Comparison of ENCODE assay signal across 8 cellular contexts in the genomic region with DNA sequence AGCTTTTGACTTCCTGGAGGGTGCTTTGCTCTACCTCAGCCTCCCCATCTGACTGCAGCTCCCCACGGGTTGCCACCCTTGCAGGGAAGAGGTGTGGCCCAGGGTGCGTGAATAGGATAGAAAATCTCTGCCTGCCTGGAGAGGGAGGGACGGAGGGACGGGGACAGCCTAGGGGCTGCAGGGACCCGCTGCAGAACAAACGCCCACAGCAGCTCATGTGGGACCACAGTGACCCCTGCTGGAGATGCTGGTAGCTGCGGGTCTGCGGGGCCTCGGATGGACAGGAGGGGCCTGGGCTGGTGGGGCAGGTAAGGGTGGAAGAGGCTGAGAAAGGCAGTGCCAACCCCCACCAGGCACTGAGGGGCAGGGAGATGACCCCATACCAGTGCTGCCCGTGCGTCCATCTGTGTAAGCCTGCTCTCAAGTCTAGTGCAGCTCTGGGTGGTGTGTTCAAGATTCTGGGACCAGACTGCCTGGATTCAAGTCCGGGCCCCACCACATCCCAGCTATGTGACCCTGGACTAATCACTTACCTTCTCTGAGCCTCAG. TPM values are rescaled to one million over a fixed set of nuclear protein-coding genes. Genes with fewer than 3 reads are reported as not detected.
A peak's percentile ranks its signal among the peaks of the same experiment; 100 is the strongest.
DNase-seq lines count a peak whose midpoint lies in the region; TF ChIP-seq lines count a peak whose summit lies in the region.

No MANE protein-coding gene starts in this region.

- POLR2A ChIA-PET in CD8-positive, alpha-beta memory T cell (lab: Charles Lee) = no interaction called here

- H3K9me3 Mint-ChIP-seq in CD8-positive, alpha-beta memory T cell = no peaks in the 10 kb centered on the region

- no peak overlapping the region for H3K4me3 ChIP-seq in CD8-positive, alpha-beta memory T cell (ENCODE audit: low read length)
- H3K4me3 ChIP-seq in HL-60 (replicated peaks; ENCODE audit: insufficient read depth, low read length) (no peak overlapping the region), foreskin fibroblast (ENCODE audit: low read depth in 1 of 2, low read length in 2 of 2) (peak overlapping the region in 1 of 2 donors; percentile 24), thyroid gland (replicated peaks in 1 of 3) (no peak overlapping the region)

- no peaks in the 10 kb centered on the region for H3K36me3 ChIP-seq in CD8-positive, alpha-beta memory T cell (ENCODE audit: insufficient read depth, low read length)
- H3K36me3 ChIP-seq in thyroid gland = no peaks in the 10 kb centered on the region

- TF ChIP-seq CTCF in HL-60 (IDR thresholded peaks at IDR 0.05; ENCODE audit: insufficient read depth, low read length) (peak; percentile 90), foreskin fibroblast (IDR thresholded peaks at IDR 0.05; ENCODE audit: low read depth, low read length) (peak; percentile 96), thyroid gland (IDR thresholded peaks at IDR 0.05) (peak; percentile 56 to 83 (median 72))

- no peaks in the 10 kb centered on the region for H3K4me1 ChIP-seq in CD8-positive, alpha-beta memory T cell (ENCODE audit: insufficient read depth, low read length)
- peaks cover 0 to 3% of the 10 kb centered on the region in 2 donors for H3K4me1 ChIP-seq in thyroid gland

- no peak overlapping the region for H3K4me3 Mint-ChIP-seq in CD8-positive, alpha-beta memory T cell

- no peak for TF ChIP-seq POLR2A in thyroid gland (IDR thresholded peaks at IDR 0.05)

- no peaks in the 10 kb centered on the region for H3K9me3 ChIP-seq in CD8-positive, alpha-beta memory T cell (ENCODE audit: low read length)
- H3K9me3 ChIP-seq in thyroid gland = no peaks in the 10 kb centered on the region

- no peaks in the 10 kb centered on the region for H3K36me3 Mint-ChIP-seq in CD8-positive, alpha-beta memory T cell

- WGBS in thyroid gland, 2 donors = 11 to 12% methylated on average over 12 of the region's 12 CpGs

- intact Hi-C loops in thyroid gland (cut with DNase I) = no loop called here

- CTCF ChIA-PET in CD8-positive, alpha-beta memory T cell (lab: Charles Lee) = interaction anchor here (0.6 to 4.4 kb wide), 21 partner anchors 8 to 168 kb away, joined by 3 to 33 read pairs (median 4); no protein-coding TSS in a partner anchor

- H3K27ac ChIP-seq in CD8-positive, alpha-beta memory T cell (ENCODE audit: low read depth, low read length) = no peak overlapping the region
- H3K27ac ChIP-seq in HL-60 (replicated peaks) = no peak overlapping the region
- H3K27ac ChIP-seq in thyroid gland = no peak overlapping the region

- H3K4me1 Mint-ChIP-seq in CD8-positive, alpha-beta memory T cell = peaks cover 2 to 4% (median 4%) of the 10 kb centered on the region in 3 donors

- H3K27me3 Mint-ChIP-seq in CD8-positive, alpha-beta memory T cell = peaks cover 3 to 4% of the 10 kb centered on the region in 2 donors

- H3K27ac Mint-ChIP-seq in CD8-positive, alpha-beta memory T cell = no peak overlapping the region

- H3K27me3 ChIP-seq in CD8-positive, alpha-beta memory T cell (ENCODE audit: insufficient read depth, low read length, poor library complexity, severe bottlenecking) = no peaks in the 10 kb centered on the region
- H3K27me3 ChIP-seq in HL-60 (ENCODE audit: insufficient read depth, poor library complexity, severe bottlenecking) (no peaks in the 10 kb centered on the region), thyroid gland (no peaks in the 10 kb centered on the region)

- DNase-seq in CD8-positive, alpha-beta memory T cell = peak; percentile 35 to 66 (median 44)
- DNase-seq in HL-60 (ENCODE audit: low read depth in 1 of 2, low spot score in 1 of 2) (peak in 1 of 2 experiments; percentile 68), RKO (ENCODE audit: low spot score) (peak; percentile 52), foreskin fibroblast (peak; percentile 41 to 82), occipital lobe (lab: John Stamatoyannopoulos, UW) (peak; percentile 35), thyroid gland (peak; percentile 54 to 58), putamen (ENCODE audit: low spot score) (no peak)
- DNase-seq in activated T-helper 1 cell treated with anti-CD3 and anti-CD28 coated beads, Interleukin-2, amount 50 U/mL, for 16 hours (ENCODE audit: low read depth in 1 of 2, low spot score in 1 of 2) = peak; percentile 37 to 52

RNA-seq across cellular contexts. Expression of gene KIAA1755, which starts 39.4 kb away (rescaled TPM):
- not detected for total RNA-seq in CD8-positive, alpha-beta memory T cell
- not detected for polyA plus RNA-seq in CD8-positive, alpha-beta memory T cell
- 0.94 TPM for total RNA-seq in occipital lobe
- 1 to 10 TPM; 1.0 to 5.5 (median 1.7) TPM for total RNA-seq in thyroid gland

RNA-seq across cellular contexts. Expression of gene TGM2, which starts 56.0 kb away (rescaled TPM):
- total RNA-seq in CD8-positive, alpha-beta memory T cell = not detected
- polyA plus RNA-seq in CD8-positive, alpha-beta memory T cell = not detected
- total RNA-seq in occipital lobe (3.7 TPM), thyroid gland (100 to 1,000 TPM in 1 of 4 donors, 10 to 100 TPM in 3; 16.9 to 133 (median 18.4) TPM)
